In the genomic region with DNA sequence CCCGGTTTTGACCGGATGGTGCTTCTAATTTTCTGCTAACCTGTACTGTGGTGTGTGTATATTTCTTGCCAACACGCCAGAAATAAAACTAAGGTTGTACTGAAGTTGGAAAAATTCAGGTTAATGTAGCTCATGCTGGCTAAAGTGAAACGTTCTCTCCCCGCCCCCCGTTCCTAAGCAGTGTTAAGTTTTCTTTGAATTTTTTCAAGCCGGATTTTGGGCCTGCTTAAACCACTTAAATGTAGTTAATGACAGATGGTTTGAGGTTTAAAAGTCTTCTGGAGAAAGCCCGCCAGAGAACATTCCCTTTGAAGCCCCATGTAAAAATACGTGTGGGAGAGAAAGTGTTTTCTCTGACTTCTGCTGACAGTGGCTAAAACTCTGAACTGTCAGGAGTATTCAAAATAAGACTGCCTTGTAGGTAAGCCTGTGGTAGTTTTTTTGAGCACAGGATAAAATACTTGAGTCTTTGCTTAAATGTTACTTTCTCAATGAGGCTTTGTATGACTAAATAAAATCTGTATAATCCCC, we compare ENCODE assay signal across 8 cellular contexts.
DNase-seq lines count a peak whose midpoint lies in the region; ATAC-seq and TF ChIP-seq lines count a peak whose summit lies in the region.

No MANE protein-coding gene starts in this region.

- intact Hi-C loops in left cardiac atrium (cut with DNase I) (loop anchor here in 1 of 2 donors (10.0 kb wide), 1 partner anchor 84 kb away; a partner anchor contains a TSS), testis (cut with DNase I; ENCODE audit: low total_unique reads) (no loop called here)

- H3K4me3 ChIP-seq in cardiac muscle cell (peak overlapping the region; percentile 82), iPS-15b (ENCODE audit: low read depth, low read length) (peak overlapping the region; percentile 96), testis (peak overlapping the region; percentile 57 to 74)

- H3K4me1 ChIP-seq in cardiac muscle cell (ENCODE audit: low read depth) (peaks cover 7% of the 10 kb centered on the region), iPS-15b (ENCODE audit: control insufficient read depth, insufficient read depth, low read length) (peaks cover 6% of the 10 kb centered on the region), testis (peaks cover 14% of the 10 kb centered on the region)

- TF ChIP-seq POLR2A in testis (IDR thresholded peaks at IDR 0.05), result no peak

- CTCF ChIA-PET in WTC11 (lab: Charles Lee), result no interaction called here

- H3K36me3 ChIP-seq in cardiac muscle cell (no peaks in the 10 kb centered on the region), iPS-15b (ENCODE audit: control insufficient read depth, insufficient read depth, low read length) (no peaks in the 10 kb centered on the region), testis (ENCODE audit: low read depth, missing control alignments) (no peaks in the 10 kb centered on the region)

- POLR2A ChIA-PET in WTC11 (lab: Charles Lee), result interaction anchor here (0.9 to 10.5 kb wide), 27 partner anchors 7 to 1778 kb away, joined by 3 to 434 read pairs (median 16); a partner anchor contains a TSS

- TF ChIP-seq CTCF in cardiac muscle cell (IDR thresholded peaks at IDR 0.05; ENCODE audit: low read depth, low read length), result no peak
- no peak for TF ChIP-seq CTCF in WTC11 (IDR thresholded peaks at IDR 0.05)
- TF ChIP-seq CTCF in testis (IDR thresholded peaks at IDR 0.05), result no peak

- H3K9me3 ChIP-seq in cardiac muscle cell (ENCODE audit: low read depth) (no peaks in the 10 kb centered on the region), iPS-15b (ENCODE audit: control insufficient read depth, insufficient read depth, low read length) (no peaks in the 10 kb centered on the region), testis (no peaks in the 10 kb centered on the region)

- 5 to 11% methylated on average over 9 of the region's 9 CpGs for WGBS in testis, 2 donors

- ATAC-seq in left cardiac atrium (no peak), WTC11 (no peak)

- H3K4me3 Mint-ChIP-seq in WTC11, result peak overlapping the region; percentile 98

- peak overlapping the region; percentile 99 for H3K9ac ChIP-seq in iPS-15b (ENCODE audit: low read depth, low read length)

- peaks cover 7% of the 10 kb centered on the region for H3K36me3 Mint-ChIP-seq in WTC11

- H3K27me3 ChIP-seq in cardiac muscle cell, result no peaks in the 10 kb centered on the region
- H3K27me3 ChIP-seq in iPS-15b (ENCODE audit: control insufficient read depth, insufficient read depth, low read length), result no peaks in the 10 kb centered on the region
- H3K27me3 ChIP-seq in testis, result no peaks in the 10 kb centered on the region

- no peaks in the 10 kb centered on the region for H3K9me3 Mint-ChIP-seq in WTC11

- H3K4me1 Mint-ChIP-seq in WTC11, result peaks cover 44% of the 10 kb centered on the region

- DNase-seq in cardiac muscle cell (ENCODE audit: low read depth in 1 of 2, low spot score in 1 of 2), result no peak
- DNase-seq in left cardiac atrium, result no peak
- no peak for DNase-seq in WTC11 (ENCODE audit: low spot score)
- no peak for DNase-seq in testis
- DNase-seq in dedifferentiated amniotic fluid mesenchymal stem cell (ENCODE audit: extremely low spot score), result no peak
- DNase-seq in medulla oblongata (ENCODE audit: extremely low spot score), result no peak
- DNase-seq in NCI-H1694 (lab: John Stamatoyannopoulos, UW), result no peak

- peaks cover 3% of the 10 kb centered on the region for H3K27me3 Mint-ChIP-seq in WTC11 (ENCODE audit: low read depth)

- H3K27ac Mint-ChIP-seq in WTC11, result peak overlapping the region; percentile 98

- H3K27ac ChIP-seq in cardiac muscle cell (peak overlapping the region; percentile 91), testis (peak overlapping the region; percentile 85)

TF ChIP-seq in WTC11, 78 proteins besides CTCF, POLR2A, EP300 and RAD21 (continues in another document):
- peak; percentile 91 for TF ChIP-seq EMX1 (CRISPR knock-in tag; IDR thresholded peaks at IDR 0.05)
- TF ChIP-seq, protein P1, sequence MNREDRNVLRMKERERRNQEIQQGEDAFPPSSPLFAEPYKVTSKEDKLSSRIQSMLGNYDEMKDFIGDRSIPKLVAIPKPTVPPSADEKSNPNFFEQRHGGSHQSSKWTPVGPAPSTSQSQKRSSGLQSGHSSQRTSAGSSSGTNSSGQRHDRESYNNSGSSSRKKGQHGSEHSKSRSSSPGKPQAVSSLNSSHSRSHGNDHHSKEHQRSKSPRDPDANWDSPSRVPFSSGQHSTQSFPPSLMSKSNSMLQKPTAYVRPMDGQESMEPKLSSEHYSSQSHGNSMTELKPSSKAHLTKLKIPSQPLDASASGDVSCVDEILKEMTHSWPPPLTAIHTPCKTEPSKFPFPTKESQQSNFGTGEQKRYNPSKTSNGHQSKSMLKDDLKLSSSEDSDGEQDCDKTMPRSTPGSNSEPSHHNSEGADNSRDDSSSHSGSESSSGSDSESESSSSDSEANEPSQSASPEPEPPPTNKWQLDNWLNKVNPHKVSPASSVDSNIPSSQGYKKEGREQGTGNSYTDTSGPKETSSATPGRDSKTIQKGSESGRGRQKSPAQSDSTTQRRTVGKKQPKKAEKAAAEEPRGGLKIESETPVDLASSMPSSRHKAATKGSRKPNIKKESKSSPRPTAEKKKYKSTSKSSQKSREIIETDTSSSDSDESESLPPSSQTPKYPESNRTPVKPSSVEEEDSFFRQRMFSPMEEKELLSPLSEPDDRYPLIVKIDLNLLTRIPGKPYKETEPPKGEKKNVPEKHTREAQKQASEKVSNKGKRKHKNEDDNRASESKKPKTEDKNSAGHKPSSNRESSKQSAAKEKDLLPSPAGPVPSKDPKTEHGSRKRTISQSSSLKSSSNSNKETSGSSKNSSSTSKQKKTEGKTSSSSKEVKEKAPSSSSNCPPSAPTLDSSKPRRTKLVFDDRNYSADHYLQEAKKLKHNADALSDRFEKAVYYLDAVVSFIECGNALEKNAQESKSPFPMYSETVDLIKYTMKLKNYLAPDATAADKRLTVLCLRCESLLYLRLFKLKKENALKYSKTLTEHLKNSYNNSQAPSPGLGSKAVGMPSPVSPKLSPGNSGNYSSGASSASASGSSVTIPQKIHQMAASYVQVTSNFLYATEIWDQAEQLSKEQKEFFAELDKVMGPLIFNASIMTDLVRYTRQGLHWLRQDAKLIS (CRISPR knock-in tag; IDR thresholded peaks at IDR 0.05; ENCODE audit: borderline replicate concordance), result no peak
- TF ChIP-seq, protein P2, sequence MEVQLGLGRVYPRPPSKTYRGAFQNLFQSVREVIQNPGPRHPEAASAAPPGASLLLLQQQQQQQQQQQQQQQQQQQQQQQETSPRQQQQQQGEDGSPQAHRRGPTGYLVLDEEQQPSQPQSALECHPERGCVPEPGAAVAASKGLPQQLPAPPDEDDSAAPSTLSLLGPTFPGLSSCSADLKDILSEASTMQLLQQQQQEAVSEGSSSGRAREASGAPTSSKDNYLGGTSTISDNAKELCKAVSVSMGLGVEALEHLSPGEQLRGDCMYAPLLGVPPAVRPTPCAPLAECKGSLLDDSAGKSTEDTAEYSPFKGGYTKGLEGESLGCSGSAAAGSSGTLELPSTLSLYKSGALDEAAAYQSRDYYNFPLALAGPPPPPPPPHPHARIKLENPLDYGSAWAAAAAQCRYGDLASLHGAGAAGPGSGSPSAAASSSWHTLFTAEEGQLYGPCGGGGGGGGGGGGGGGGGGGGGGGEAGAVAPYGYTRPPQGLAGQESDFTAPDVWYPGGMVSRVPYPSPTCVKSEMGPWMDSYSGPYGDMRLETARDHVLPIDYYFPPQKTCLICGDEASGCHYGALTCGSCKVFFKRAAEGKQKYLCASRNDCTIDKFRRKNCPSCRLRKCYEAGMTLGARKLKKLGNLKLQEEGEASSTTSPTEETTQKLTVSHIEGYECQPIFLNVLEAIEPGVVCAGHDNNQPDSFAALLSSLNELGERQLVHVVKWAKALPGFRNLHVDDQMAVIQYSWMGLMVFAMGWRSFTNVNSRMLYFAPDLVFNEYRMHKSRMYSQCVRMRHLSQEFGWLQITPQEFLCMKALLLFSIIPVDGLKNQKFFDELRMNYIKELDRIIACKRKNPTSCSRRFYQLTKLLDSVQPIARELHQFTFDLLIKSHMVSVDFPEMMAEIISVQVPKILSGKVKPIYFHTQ (CRISPR knock-in tag; IDR thresholded peaks at IDR 0.05), result peak; percentile 91
- peak; percentile 68 for TF ChIP-seq ZNF671 (CRISPR knock-in tag; IDR thresholded peaks at IDR 0.05)
- 0 out of 2 replicates have a peak, but pooled peaks have one; percentile 17 for TF ChIP-seq ZNF416 (CRISPR knock-in tag; IDR thresholded peaks at IDR 0.05)
- TF ChIP-seq, protein P3, sequence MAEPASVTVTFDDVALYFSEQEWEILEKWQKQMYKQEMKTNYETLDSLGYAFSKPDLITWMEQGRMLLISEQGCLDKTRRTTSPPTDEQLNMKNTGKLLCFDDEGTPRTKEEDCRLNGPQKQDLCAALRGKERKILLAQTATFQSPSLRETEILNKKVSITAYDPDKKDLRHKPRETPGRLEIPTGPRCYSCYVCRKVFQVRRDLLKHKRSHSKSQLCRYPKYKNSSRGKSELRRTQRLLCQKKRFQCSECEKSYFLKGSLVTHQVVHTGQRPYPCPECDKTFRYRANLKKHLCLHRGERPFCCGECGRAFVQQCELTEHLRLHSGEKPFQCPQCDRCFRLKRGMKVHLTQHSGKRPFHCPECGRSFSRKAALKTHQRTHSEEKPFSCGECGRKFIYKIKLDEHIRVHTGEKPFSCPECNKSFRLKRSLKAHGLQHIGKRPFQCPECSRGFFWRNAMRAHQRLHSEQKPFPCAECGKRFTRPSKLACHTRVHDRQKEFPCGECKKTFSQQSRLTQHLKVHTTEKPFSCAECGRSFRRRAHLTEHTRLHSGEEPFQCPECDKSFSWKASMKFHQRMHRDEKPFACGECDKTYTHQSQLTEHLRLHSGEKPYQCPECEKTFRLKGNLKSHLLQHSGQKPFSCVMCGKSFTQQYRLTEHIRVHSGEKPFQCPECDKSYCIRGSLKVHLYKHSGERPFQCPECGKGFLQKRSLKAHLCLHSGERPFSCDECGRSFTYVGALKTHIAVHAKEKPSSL (CRISPR knock-in tag; conservative IDR thresholded peaks at IDR 0.05), result peak; percentile 90
- TF ChIP-seq NFATC4 (CRISPR knock-in tag; IDR thresholded peaks at IDR 0.05), result peak; percentile 76
- TF ChIP-seq, protein P4, sequence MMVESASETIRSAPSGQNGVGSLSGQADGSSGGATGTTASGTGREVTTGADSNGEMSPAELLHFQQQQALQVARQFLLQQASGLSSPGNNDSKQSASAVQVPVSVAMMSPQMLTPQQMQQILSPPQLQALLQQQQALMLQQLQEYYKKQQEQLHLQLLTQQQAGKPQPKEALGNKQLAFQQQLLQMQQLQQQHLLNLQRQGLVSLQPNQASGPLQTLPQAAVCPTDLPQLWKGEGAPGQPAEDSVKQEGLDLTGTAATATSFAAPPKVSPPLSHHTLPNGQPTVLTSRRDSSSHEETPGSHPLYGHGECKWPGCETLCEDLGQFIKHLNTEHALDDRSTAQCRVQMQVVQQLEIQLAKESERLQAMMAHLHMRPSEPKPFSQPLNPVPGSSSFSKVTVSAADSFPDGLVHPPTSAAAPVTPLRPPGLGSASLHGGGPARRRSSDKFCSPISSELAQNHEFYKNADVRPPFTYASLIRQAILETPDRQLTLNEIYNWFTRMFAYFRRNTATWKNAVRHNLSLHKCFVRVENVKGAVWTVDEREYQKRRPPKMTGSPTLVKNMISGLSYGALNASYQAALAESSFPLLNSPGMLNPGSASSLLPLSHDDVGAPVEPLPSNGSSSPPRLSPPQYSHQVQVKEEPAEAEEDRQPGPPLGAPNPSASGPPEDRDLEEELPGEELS (CRISPR knock-in tag; IDR thresholded peaks at IDR 0.05), result no peak
- no peak for TF ChIP-seq ZNF263 (CRISPR knock-in tag; IDR thresholded peaks at IDR 0.05; ENCODE audit: low read depth)
